In genomic region chr19:9909251-9909650, GRCh38 we compare ENCODE assay signal across 12 cellular contexts.
"Had no signal": no experiment of that assay in that cellular context is flagged by ENCODE, and none has a peak within 500 bp of the region (broad histone marks: within the 10 kb centered on the region; RNA-seq: fewer than 3 reads in every experiment).

No MANE protein-coding gene starts in this region.

- H3K4me3 Mint-ChIP-seq: naive thymus-derived CD8-positive, alpha-beta T cell; neural crest cell had no signal

- DNase-seq: effector memory CD4-positive, alpha-beta T cell; gastrocnemius medialis; heart right ventricle; naive thymus-derived CD8-positive, alpha-beta T cell; right cardiac atrium; small intestine; stimulated activated CD4-positive, alpha-beta T cell treated with anti-CD3 and anti-CD28 coated beads, Interleukin-12 subunit alpha, Interleukin-12 subunit beta, amount 100 ng/mL, for 4 hours; stimulated activated naive CD4-positive, alpha-beta T cell; stomach; substantia nigra; transverse colon had no signal

- H3K9me3 Mint-ChIP-seq: neural crest cell had no signal

- H3K36me3 Mint-ChIP-seq: naive thymus-derived CD8-positive, alpha-beta T cell had no signal
